28 cellular contexts compared by ENCODE assay signal in the genomic region with DNA sequence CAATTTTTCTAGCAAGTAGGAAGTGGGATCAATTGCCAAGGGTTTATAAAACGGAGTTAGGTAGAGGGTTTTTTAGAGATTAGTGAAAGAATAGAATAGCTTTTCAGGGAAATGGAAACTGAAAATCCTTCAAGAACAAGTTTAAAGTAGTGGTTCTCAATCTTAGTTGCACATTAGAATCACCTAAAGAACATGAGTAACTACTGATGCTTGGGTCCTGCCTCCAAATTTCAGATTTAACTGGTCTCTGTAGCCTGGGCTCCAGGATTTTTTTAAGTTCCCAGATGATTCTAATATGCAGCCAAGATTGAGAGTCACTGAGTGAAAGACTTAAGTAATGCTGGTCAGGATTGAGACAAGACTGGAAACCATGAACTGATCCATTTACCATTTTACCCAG.
"Had no signal": no experiment of that assay in that cellular context is flagged by ENCODE, and none has a peak within 500 bp of the region (broad histone marks: within the 10 kb centered on the region; RNA-seq: fewer than 3 reads in every experiment).

No MANE protein-coding gene starts in this region.

- H3K4me1 Mint-ChIP-seq: nephron; neural progenitor cell; stimulated activated effector memory CD8-positive, alpha-beta T cell treated with anti-CD3 and anti-CD28 coated beads, Interleukin-12 subunit alpha, Interleukin-12 subunit beta, amount 100 ng/mL, for 72 hours had no signal

- H3K36me3 Mint-ChIP-seq: neural progenitor cell; stimulated activated effector memory CD8-positive, alpha-beta T cell treated with anti-CD3 and anti-CD28 coated beads, Interleukin-12 subunit alpha, Interleukin-12 subunit beta, amount 100 ng/mL, for 72 hours; stimulated activated naive B cell treated with anti-CD40 and anti-IgM and Interleukin-4, amounts not matched to agents 10 μg/mL and 1 μg/mL and 100 μg/mL, for 72 hours had no signal

- H3K4me3 ChIP-seq: neural progenitor cell, ovary, psoas muscle, right lobe of liver, sigmoid colon, stomach, thoracic aorta, thyroid gland, tibial nerve, upper lobe of left lung, vagina had no signal

- H3K9me3 Mint-ChIP-seq: nephron; neural progenitor cell; stimulated activated naive B cell treated with anti-CD40 and anti-IgM and Interleukin-4, amounts not matched to agents 10 μg/mL and 1 μg/mL and 100 μg/mL, for 72 hours; stimulated activated naive CD8-positive, alpha-beta T cell treated with anti-CD3 and anti-CD28 coated beads, Interleukin-15, Interleukin-2, amounts not matched to agents 100 ng/mL and 50 ng/mL, for 24 hours had no signal

- H3K4me3 Mint-ChIP-seq: nephron; neural progenitor cell; stimulated activated effector memory CD8-positive, alpha-beta T cell treated with anti-CD3 and anti-CD28 coated beads, Interleukin-12 subunit alpha, Interleukin-12 subunit beta, amount 100 ng/mL, for 72 hours; stimulated activated naive B cell treated with anti-CD40 and anti-IgM and Interleukin-4, amounts not matched to agents 10 μg/mL and 1 μg/mL and 100 μg/mL, for 72 hours; stimulated activated naive CD8-positive, alpha-beta T cell treated with anti-CD3 and anti-CD28 coated beads, Interleukin-15, Interleukin-2, amounts not matched to agents 100 ng/mL and 50 ng/mL, for 24 hours had no signal

- ATAC-seq: psoas muscle; right cardiac atrium; right lobe of liver; stimulated activated effector memory CD8-positive, alpha-beta T cell treated with anti-CD3 and anti-CD28 coated beads, Interleukin-12 subunit alpha, Interleukin-12 subunit beta, amount 100 ng/mL, for 72 hours; stimulated activated naive B cell treated with anti-CD40 and anti-IgM and Interleukin-4, amounts not matched to agents 10 μg/mL and 1 μg/mL and 100 μg/mL, for 72 hours had no signal

- H3K27me3 ChIP-seq: neural progenitor cell, ovary, right lobe of liver, sigmoid colon, stomach, thyroid gland, tibial nerve, upper lobe of left lung, vagina had no signal

- H3K36me3 ChIP-seq: neural progenitor cell, ovary, right lobe of liver, sigmoid colon, stomach, thoracic aorta, thyroid gland, tibial nerve, upper lobe of left lung, vagina had no signal

- H3K9me3 ChIP-seq: ovary, psoas muscle, right lobe of liver, sigmoid colon, stomach, thoracic aorta, thyroid gland, tibial nerve, upper lobe of left lung, vagina had no signal

- H3K4me2 ChIP-seq: neural progenitor cell had no signal

- H3K27ac Mint-ChIP-seq: nephron; neural progenitor cell; progenitor cell of endocrine pancreas; stimulated activated effector memory CD8-positive, alpha-beta T cell treated with anti-CD3 and anti-CD28 coated beads, Interleukin-12 subunit alpha, Interleukin-12 subunit beta, amount 100 ng/mL, for 72 hours; stimulated activated naive B cell treated with anti-CD40 and anti-IgM and Interleukin-4, amounts not matched to agents 10 μg/mL and 1 μg/mL and 100 μg/mL, for 72 hours; stimulated activated naive CD8-positive, alpha-beta T cell treated with anti-CD3 and anti-CD28 coated beads, Interleukin-15, Interleukin-2, amounts not matched to agents 100 ng/mL and 50 ng/mL, for 24 hours had no signal

- DNase-seq: occipital lobe; ovary; posterior cingulate gyrus; psoas muscle; right cardiac atrium; right lobe of liver; sigmoid colon; small intestine; stimulated activated CD4-positive, alpha-beta T cell treated with anti-CD3 and anti-CD28 coated beads, Interleukin-15, amount 100 ng/mL, for 24 hours; stimulated activated CD4-positive, alpha-beta T cell treated with anti-CD3 and anti-CD28 coated beads, Interleukin-2, amount 100 ng/mL, for 24 hours; stimulated activated CD4-positive, alpha-beta T cell treated with anti-CD3 and anti-CD28 coated beads, Interleukin-2, amount 100 ng/mL, for 48 hours; stimulated activated CD4-positive, alpha-beta T cell treated with anti-CD3 and anti-CD28 coated beads, Interleukin-4, amount 100 ng/mL, for 24 hours; stimulated activated naive B cell treated with anti-CD40 and anti-IgM and Interleukin-4, amounts not matched to agents 10 μg/mL and 1 μg/mL and 100 μg/mL, for 72 hours; stimulated activated naive CD4-positive, alpha-beta T cell treated with Interleukin-2 at 50 U/mL for 16 hours; stomach; thyroid gland; trophoblast cell; upper lobe of left lung had no signal

- H3K27ac ChIP-seq: neural progenitor cell, ovary, parathyroid adenoma, psoas muscle, right lobe of liver, sigmoid colon, stomach, thoracic aorta, thyroid gland, upper lobe of left lung, vagina had no signal

- FAIRE-seq: small intestine, urothelium cell line had no signal

- H2AFZ ChIP-seq: neural progenitor cell, parathyroid adenoma had no signal

- H3K79me2 ChIP-seq: parathyroid adenoma had no signal

- H3K27me3 Mint-ChIP-seq: progenitor cell of endocrine pancreas; stimulated activated naive B cell treated with anti-CD40 and anti-IgM and Interleukin-4, amounts not matched to agents 10 μg/mL and 1 μg/mL and 100 μg/mL, for 72 hours; stimulated activated naive CD8-positive, alpha-beta T cell treated with anti-CD3 and anti-CD28 coated beads, Interleukin-15, Interleukin-2, amounts not matched to agents 100 ng/mL and 50 ng/mL, for 24 hours had no signal

- H3K9ac ChIP-seq: neural progenitor cell, parathyroid adenoma had no signal

- H3K4me1 ChIP-seq: neural progenitor cell, psoas muscle, right lobe of liver, sigmoid colon, stomach, thyroid gland, tibial nerve, upper lobe of left lung, vagina had no signal
